Comparison of ENCODE assay signal across 1 cellular context in the genomic region with DNA sequence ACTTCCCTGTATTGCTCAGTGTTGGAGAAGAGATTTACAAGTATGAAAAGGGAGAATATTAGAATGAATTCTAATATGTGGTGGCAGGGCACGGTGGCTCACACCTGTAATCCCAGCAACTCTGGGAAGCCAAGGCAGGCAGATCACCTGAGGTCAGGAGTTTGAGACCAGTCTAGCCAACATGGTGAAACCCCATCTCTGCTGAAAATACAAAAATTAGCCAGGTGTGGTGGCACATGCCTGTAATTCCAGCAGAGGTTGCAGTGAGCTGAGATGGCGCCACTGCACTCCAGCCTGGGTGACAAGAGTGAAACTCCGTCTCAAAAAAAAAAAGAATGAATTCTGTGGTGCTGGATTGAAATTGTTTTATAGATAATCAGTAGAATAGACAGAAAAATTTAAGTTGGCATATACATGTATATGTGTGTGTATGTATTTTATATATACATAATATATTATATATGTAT.
TF ChIP-seq lines count a peak whose summit lies in the region.

No MANE protein-coding gene starts in this region.

TF ChIP-seq in A549, 52 proteins besides CTCF, POLR2A, EP300 and RAD21:
- peak; percentile 63; the same call in 1 of the 2 replicates for TF ChIP-seq HOXB13 (CRISPR knock-in tag; IDR thresholded peaks at IDR 0.05; ENCODE audit: low read depth)
